ENCODE assay signal across 16 cellular contexts in the genomic region with DNA sequence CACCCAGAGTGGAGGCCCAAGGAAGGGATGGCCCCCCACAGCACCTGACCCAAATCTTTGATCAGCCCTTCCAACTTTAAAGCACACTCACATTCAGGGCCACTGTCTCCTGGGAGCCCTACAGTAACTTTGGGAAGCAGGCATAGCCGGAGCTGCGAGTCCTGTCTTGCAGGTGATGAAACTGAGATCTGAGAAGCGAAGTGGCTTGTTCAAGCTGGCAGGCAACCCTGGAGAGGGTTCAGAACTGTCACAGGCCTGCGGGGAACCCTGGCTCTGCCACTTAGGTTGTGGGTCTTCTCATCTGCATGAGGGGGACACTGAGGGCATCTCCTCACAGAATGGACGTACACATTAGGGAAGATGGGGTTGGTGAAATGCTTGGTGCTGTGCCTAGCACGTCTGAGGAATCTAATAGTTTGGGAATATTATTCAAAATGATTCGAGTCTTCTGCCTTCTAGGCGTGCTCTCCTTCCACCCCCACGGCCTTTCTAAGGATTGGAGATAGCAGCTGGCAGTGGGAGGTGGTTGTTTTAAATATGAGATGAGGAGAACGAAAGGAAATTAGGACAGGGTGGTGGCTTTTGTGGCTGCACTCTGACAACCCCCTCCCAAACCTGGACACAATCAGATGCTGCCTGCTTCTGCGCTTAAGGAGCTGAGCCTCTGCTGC.
"Had no signal": no experiment of that assay in that cellular context is flagged by ENCODE, and none has a peak within 500 bp of the region (broad histone marks: within the 10 kb centered on the region; RNA-seq: fewer than 3 reads in every experiment).

No MANE protein-coding gene starts in this region.

- H3K27ac ChIP-seq: gastroesophageal sphincter, heart right ventricle, lower lobe of right lung, thyroid gland had no signal

- ATAC-seq: effector memory CD8-positive, alpha-beta T cell; gastroesophageal sphincter; heart right ventricle; left colon; lower lobe of right lung had no signal

- H3K36me3 Mint-ChIP-seq: activated naive CD4-positive, alpha-beta T cell treated with anti-CD3 and anti-CD28 coated beads, Interleukin-2, amount 50 U/mL, for 72 hours had no signal

- H3K4me3 Mint-ChIP-seq: activated CD4-positive, alpha-beta memory T cell treated with anti-CD3 and anti-CD28 coated beads, Interleukin-2, amount 10 ng/mL, durations not matched to agents 7 days and 5 days; activated T-cell treated with anti-CD3 and anti-CD28 coated beads, Interleukin-2, amount 50 U/mL, for 24 hours; dendritic cell treated with granulocyte-macrophage colony-stimulating factor and Interleukin-4, amounts not matched to agents 40 ng/mL and 50 ng/mL, for 4 days; effector memory CD8-positive, alpha-beta T cell had no signal

- H3K36me3 ChIP-seq: thyroid gland, WERI-Rb-1 had no signal

- H3K9me3 Mint-ChIP-seq: activated CD4-positive, alpha-beta memory T cell treated with anti-CD3 and anti-CD28 coated beads, Interleukin-2, amount 10 ng/mL, durations not matched to agents 7 days and 5 days; activated naive CD4-positive, alpha-beta T cell treated with anti-CD3 and anti-CD28 coated beads, Interleukin-2, amount 50 U/mL, for 72 hours; activated T-cell treated with anti-CD3 and anti-CD28 coated beads, Interleukin-2, amount 50 U/mL, for 24 hours; dendritic cell treated with granulocyte-macrophage colony-stimulating factor and Interleukin-4, amounts not matched to agents 40 ng/mL and 50 ng/mL, for 4 days; effector memory CD8-positive, alpha-beta T cell had no signal

- H3K4me3 ChIP-seq: gastroesophageal sphincter, heart right ventricle, lower lobe of right lung, thyroid gland had no signal

- H3K9me3 ChIP-seq: gastroesophageal sphincter, heart right ventricle, lower lobe of right lung, thyroid gland had no signal

- H3K27me3 ChIP-seq: gastroesophageal sphincter, heart right ventricle, thyroid gland had no signal

- H3K4me1 ChIP-seq: gastroesophageal sphincter, lower lobe of right lung, thyroid gland had no signal

- DNase-seq: activated CD4-positive, alpha-beta memory T cell treated with anti-CD3 and anti-CD28 coated beads, Interleukin-2, amount 10 ng/mL, durations not matched to agents 7 days and 5 days; activated effector memory CD4-positive, alpha-beta T cell treated with Interleukin-2 at 50 U/mL for 16 hours; activated T-cell treated with anti-CD3 and anti-CD28 coated beads, Interleukin-2, amount 50 U/mL, for 24 hours; cerebellar nuclear complex; effector memory CD8-positive, alpha-beta T cell; heart right ventricle; left colon; lower lobe of right lung; midbrain; stimulated activated CD4-positive, alpha-beta T cell treated with anti-CD3 and anti-CD28 coated beads, Interleukin-1b, Interleukin-23, amount 100 ng/mL, for 48 hours; T-helper 1 cell; thyroid gland had no signal

- H3K27ac Mint-ChIP-seq: activated CD4-positive, alpha-beta memory T cell treated with anti-CD3 and anti-CD28 coated beads, Interleukin-2, amount 10 ng/mL, durations not matched to agents 7 days and 5 days; activated T-cell treated with anti-CD3 and anti-CD28 coated beads, Interleukin-2, amount 50 U/mL, for 24 hours; dendritic cell treated with granulocyte-macrophage colony-stimulating factor and Interleukin-4, amounts not matched to agents 40 ng/mL and 50 ng/mL, for 4 days had no signal

- H3K27me3 Mint-ChIP-seq: activated CD4-positive, alpha-beta memory T cell treated with anti-CD3 and anti-CD28 coated beads, Interleukin-2, amount 10 ng/mL, durations not matched to agents 7 days and 5 days; activated T-cell treated with anti-CD3 and anti-CD28 coated beads, Interleukin-2, amount 50 U/mL, for 24 hours; effector memory CD8-positive, alpha-beta T cell had no signal
